8 cellular contexts compared by ENCODE assay signal in the genomic region with DNA sequence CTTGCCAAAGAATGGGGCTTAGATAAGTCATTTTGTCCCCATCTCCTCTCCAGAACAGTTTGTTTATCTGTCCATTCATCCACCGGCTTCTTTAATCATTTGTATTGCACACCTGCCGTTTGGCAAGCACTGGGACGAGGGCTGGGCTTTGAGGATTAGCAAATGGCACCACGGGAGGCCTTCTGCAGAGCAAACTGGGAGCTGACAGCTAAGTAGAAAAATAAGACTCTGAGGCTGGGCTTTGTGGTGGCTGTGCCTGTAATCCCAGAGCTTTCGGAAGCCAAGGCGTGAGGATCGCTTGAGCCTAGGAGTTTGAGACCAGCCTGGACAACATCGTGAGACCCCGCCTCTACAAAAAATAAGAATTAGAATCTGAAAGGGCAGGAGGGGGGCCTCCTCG.
DNase-seq lines count a peak whose midpoint lies in the region; FAIRE-seq and TF ChIP-seq lines count a peak whose summit lies in the region.
"Not testable (repeated sequence)": the region's sequence is repeated elsewhere in the genome, so short reads cannot be mapped to it uniquely, and the experiment has no call there.

No MANE protein-coding gene starts in this region.

- H3K27me3 Mint-ChIP-seq in Caco-2 (ENCODE audit: insufficient read depth, unreplicated experiment), result not testable (repeated sequence)
- H3K27me3 Mint-ChIP-seq in neural progenitor cell (ENCODE audit: insufficient read depth, low read depth), result peaks cover 12% of the 10 kb centered on the region

- H3F3A ChIP-seq in neural progenitor cell (ENCODE audit: low read depth), result peaks cover 17% of the 10 kb centered on the region

- H3K4me3 ChIP-seq in Caco-2 (ENCODE audit: low read depth, low read length); WERI-Rb-1 (ENCODE audit: low read depth, low read length); coronary artery; kidney (ENCODE audit: low read length in 2 of 2); neural progenitor cell; tibial artery: not testable (repeated sequence)

- FAIRE-seq in kidney (lab: Jason Lieb, UNC), result not testable (repeated sequence)

- CTCF ChIA-PET in Caco-2 (lab: Charles Lee), result not testable (repeated sequence)

- not testable (repeated sequence) for H3K27ac ChIP-seq in WERI-Rb-1; kidney (ENCODE audit: low read depth in 2 of 2, low read length in 2 of 2); neural progenitor cell; tibial artery
- peak overlapping the region in 1 of 2 donors; percentile 72 for H3K27ac ChIP-seq in coronary artery

- H3K79me2 ChIP-seq in neural progenitor cell (ENCODE audit: low read depth), result not testable (repeated sequence)

- H2AFZ ChIP-seq in neural progenitor cell (replicated peaks), result not testable (repeated sequence)

- not testable (repeated sequence) for H3K4me1 ChIP-seq in Caco-2; kidney (ENCODE audit: control insufficient read depth in 1 of 2, insufficient read depth in 1 of 2, low read depth in 1 of 2, low read length in 2 of 2)
- peaks cover 10% of the 10 kb centered on the region for H3K4me1 ChIP-seq in neural progenitor cell
- peaks cover 0 to 17% (median 4%) of the 10 kb centered on the region in 4 donors for H3K4me1 ChIP-seq in tibial artery

- DNase-seq in Caco-2 (peak; percentile 21 to 23), NCI-H146 (lab: John Stamatoyannopoulos, UW) (peak; percentile 89), NCI-H345 treated with DMSO at 0.1 percent for 48 hours (lab: John Stamatoyannopoulos, UW; ENCODE audit: unreplicated experiment) (peak; percentile 85), WERI-Rb-1 (peak; percentile 91), coronary artery (ENCODE audit: low spot score) (peak; percentile 52), kidney (peak; percentile 36), neural progenitor cell (ENCODE audit: low spot score) (peak; percentile 84), tibial artery (peak; percentile 54 to 63)

- not testable (repeated sequence) for H3K4me2 ChIP-seq in neural progenitor cell

- H3K27ac Mint-ChIP-seq in Caco-2 (ENCODE audit: unreplicated experiment) (peak overlapping the region; percentile 11), neural progenitor cell (peak overlapping the region; percentile 97)

- POLR2A ChIA-PET in Caco-2 (lab: Charles Lee), result not testable (repeated sequence)

- H3K4me1 Mint-ChIP-seq in Caco-2 (ENCODE audit: low read depth, unreplicated experiment), result not testable (repeated sequence)
- H3K4me1 Mint-ChIP-seq in neural progenitor cell, result peaks cover 27% of the 10 kb centered on the region

- H4K20me1 ChIP-seq in neural progenitor cell (ENCODE audit: low read depth), result not testable (repeated sequence)

- H3K27me3 ChIP-seq in Caco-2 (replicated peaks; ENCODE audit: control insufficient read depth, insufficient read depth, low read length); neural progenitor cell; tibial artery: not testable (repeated sequence)
- peaks cover 13% of the 10 kb centered on the region for H3K27me3 ChIP-seq in WERI-Rb-1 (ENCODE audit: insufficient read depth, low read depth, severe bottlenecking)

- not testable (repeated sequence) for H3K4me3 Mint-ChIP-seq in Caco-2 (ENCODE audit: unreplicated experiment)
- peak overlapping the region; percentile 71 for H3K4me3 Mint-ChIP-seq in neural progenitor cell

- not testable (repeated sequence) for H3K9ac ChIP-seq in kidney (ENCODE audit: low read length in 2 of 2); neural progenitor cell

- H3K9me3 Mint-ChIP-seq in Caco-2 (ENCODE audit: unreplicated experiment), result peaks cover 18% of the 10 kb centered on the region
- peaks cover 20% of the 10 kb centered on the region for H3K9me3 Mint-ChIP-seq in neural progenitor cell

- not testable (repeated sequence) for TF ChIP-seq CTCF in Caco-2 (IDR thresholded peaks at IDR 0.05; ENCODE audit: insufficient read depth in 1 of 2, low read depth in 1 of 2, low read length in 1 of 2, severe bottlenecking in 1 of 2, unreplicated experiment in 1 of 2); WERI-Rb-1 (IDR thresholded peaks at IDR 0.05; ENCODE audit: low read depth, low read length); coronary artery (IDR thresholded peaks at IDR 0.05); kidney (IDR thresholded peaks at IDR 0.05; ENCODE audit: borderline replicate concordance, extremely low read depth, insufficient read depth); neural progenitor cell (IDR thresholded peaks at IDR 0.05); tibial artery (IDR thresholded peaks at IDR 0.05)

- H3K9me3 ChIP-seq in Caco-2; WERI-Rb-1 (ENCODE audit: severe bottlenecking); kidney (ENCODE audit: control insufficient read depth in 1 of 2, low read length in 2 of 2); neural progenitor cell (ENCODE audit: low read depth); tibial artery: not testable (repeated sequence)

- not testable (repeated sequence) for BruUV-seq in Caco-2 (replicated peaks; lab: Mats Ljungman, UMichigan)

- intact Hi-C loops in Caco-2 (cut with micrococcal nuclease; ENCODE audit: unreplicated experiment); kidney (cut with DNase I); tibial artery (cut with DNase I; ENCODE audit: low total_unique reads): not testable (repeated sequence)

- H3K36me3 Mint-ChIP-seq in Caco-2 (ENCODE audit: insufficient read depth, unreplicated experiment); neural progenitor cell: not testable (repeated sequence)

- not testable (repeated sequence) for H3K36me3 ChIP-seq in Caco-2 (ENCODE audit: control insufficient read depth, insufficient read depth, low read length); WERI-Rb-1; kidney (ENCODE audit: control insufficient read depth in 1 of 2, insufficient read depth in 2 of 2, low read length in 2 of 2); neural progenitor cell; tibial artery

Comparison
In these comparisons a context has a peak if more than half of its experiments do, and no peak if none do; other contexts are left out.
1. DNase-seq: peak in every context shown above with its lines; median percentile 91 in WERI-Rb-1; 89 in NCI-H146; 85 in NCI-H345 treated with DMSO at 0.1 percent for 48 hours; 84 in neural progenitor cell; 58 in tibial artery; 52 in coronary artery; 36 in kidney; 22 in Caco-2.